9 cellular contexts compared by ENCODE assay signal in the genomic region with DNA sequence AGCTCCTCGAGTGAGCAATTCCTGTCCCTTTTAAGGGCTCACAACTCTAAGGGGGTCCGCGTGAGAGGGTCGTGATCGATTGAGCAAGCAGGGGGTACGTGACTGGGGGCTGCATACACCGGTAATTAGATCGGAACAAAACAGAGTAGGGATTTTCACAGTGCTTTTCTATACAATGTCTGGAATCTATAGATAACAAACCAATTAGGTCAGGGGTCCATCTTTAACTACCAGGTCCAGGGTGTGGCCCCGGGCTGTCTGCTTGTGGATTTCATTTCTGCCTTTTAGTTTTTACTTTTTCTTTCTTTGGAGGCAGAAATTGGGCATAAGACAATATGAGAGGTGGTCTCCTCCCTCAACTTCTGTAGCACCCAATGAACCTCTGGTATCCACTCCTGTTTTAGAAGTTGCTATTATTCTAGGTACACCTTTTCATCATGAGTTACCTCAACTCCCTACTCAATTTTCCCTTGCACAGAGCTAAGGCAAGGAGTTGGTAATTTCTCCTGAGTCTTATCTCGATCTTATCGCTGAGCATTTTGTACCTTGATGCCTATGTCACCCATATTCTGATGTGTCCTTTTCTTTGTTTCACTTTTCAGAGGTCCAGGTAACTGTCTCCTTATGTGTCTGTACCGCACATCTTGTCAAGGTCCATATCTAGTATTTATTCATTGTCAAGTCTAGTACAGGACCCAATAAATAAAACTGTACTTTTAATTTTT. TPM values are rescaled to one million over a fixed set of nuclear protein-coding genes. Genes with fewer than 3 reads are reported as not detected.
DNase-seq lines count a peak whose midpoint lies in the region; ATAC-seq and TF ChIP-seq lines count a peak whose summit lies in the region.
"Not testable (repeated sequence)": the region's sequence is repeated elsewhere in the genome, so short reads cannot be mapped to it uniquely, and the experiment has no call there.
"Had no signal": no experiment of that assay in that cellular context is flagged by ENCODE, and none has a peak within 500 bp of the region (broad histone marks: within the 10 kb centered on the region; RNA-seq: fewer than 3 reads in every experiment).

No MANE protein-coding gene starts in this region.

- peaks cover 0 to 17% of the 10 kb centered on the region in 2 donors for H3K4me1 ChIP-seq in ascending aorta
- not testable (repeated sequence) for H3K4me1 ChIP-seq in trophoblast cell (ENCODE audit: control insufficient read depth in 1 of 2, insufficient read depth in 2 of 2, low read length in 2 of 2); testis

- H3K14ac ChIP-seq in trophoblast cell (ENCODE audit: low read length), result peak overlapping the region; percentile 67

- ATAC-seq in WTC11, result not testable (repeated sequence)

- H3K27ac ChIP-seq in ascending aorta, result peak overlapping the region; percentile 82 to 87
- H3K27ac ChIP-seq in layer of hippocampus (ENCODE audit: low read depth, low read length), result peak overlapping the region; percentile 44
- H3K27ac ChIP-seq in trophoblast cell (ENCODE audit: low read depth, low read length), result not testable (repeated sequence)
- peak overlapping the region; percentile 85 to 97 for H3K27ac ChIP-seq in testis

- H3K36me3 ChIP-seq in BJ (ENCODE audit: control insufficient read depth, insufficient read depth, low read length); ascending aorta; trophoblast cell (ENCODE audit: control insufficient read depth in 1 of 2, insufficient read depth in 2 of 2, low read length in 2 of 2); testis (ENCODE audit: low read depth, missing control alignments): not testable (repeated sequence)

- not testable (repeated sequence) for TF ChIP-seq POLR2A in testis (IDR thresholded peaks at IDR 0.05)

- H3K4me1 Mint-ChIP-seq in HFFc6 (ENCODE audit: low read depth) (peaks cover 66% of the 10 kb centered on the region), WTC11 (peaks cover 53% of the 10 kb centered on the region)

- H4K91ac ChIP-seq in trophoblast cell (ENCODE audit: low read depth, low read length), result peak overlapping the region; percentile 66

- H3K4me2 ChIP-seq in trophoblast cell (ENCODE audit: low read length), result not testable (repeated sequence)

- DNase-seq in BJ (ENCODE audit: low read depth); HFFc6; WTC11 (ENCODE audit: low spot score); ascending aorta (ENCODE audit: low spot score in 2 of 2); epithelial cell of esophagus (ENCODE audit: low read depth); trophoblast cell; testis: not testable (repeated sequence)

- not testable (repeated sequence) for H2BK5ac ChIP-seq in trophoblast cell (ENCODE audit: low read depth, low read length, poor library complexity)

- peaks cover 11% of the 10 kb centered on the region for H3K79me1 ChIP-seq in trophoblast cell (ENCODE audit: low read length)

- H3K4me3 ChIP-seq in BJ (ENCODE audit: low read depth, low read length) (peak overlapping the region; percentile 46), ascending aorta (peak overlapping the region; percentile 48 to 63), epithelial cell of esophagus (ENCODE audit: low read length) (peak overlapping the region; percentile 53), testis (peak overlapping the region; percentile 38 to 51)
- H3K4me3 ChIP-seq in trophoblast cell (ENCODE audit: low read depth, low read length), result not testable (repeated sequence)

- TF ChIP-seq CTCF in BJ (IDR thresholded peaks at IDR 0.05; ENCODE audit: insufficient read depth, low read depth, low read length); HFFc6 (IDR thresholded peaks at IDR 0.05); WTC11 (IDR thresholded peaks at IDR 0.05); ascending aorta (IDR thresholded peaks at IDR 0.05); epithelial cell of esophagus (IDR thresholded peaks at IDR 0.05; ENCODE audit: insufficient read depth, low read depth, low read length, missing control alignments); testis (IDR thresholded peaks at IDR 0.05): not testable (repeated sequence)

- not testable (repeated sequence) for H2AK5ac ChIP-seq in trophoblast cell (ENCODE audit: low read length)

- peak overlapping the region; percentile 98 for H2BK120ac ChIP-seq in trophoblast cell (ENCODE audit: insufficient read depth, low read length, poor library complexity)

- not testable (repeated sequence) for H3K9me3 Mint-ChIP-seq in HFFc6
- H3K9me3 Mint-ChIP-seq in WTC11, result peaks cover 10% of the 10 kb centered on the region

- H3K18ac ChIP-seq in trophoblast cell (ENCODE audit: low read length), result peak overlapping the region; percentile 18

- not testable (repeated sequence) for H3K9ac ChIP-seq in trophoblast cell (ENCODE audit: low read length)

- CTCF ChIA-PET in BJ (lab: Yijun Ruan, JAX), result interaction anchor here (0.9 kb wide), 1 partner anchor 84 kb away, joined by 3 read pairs; no protein-coding TSS in a partner anchor
- CTCF ChIA-PET in WTC11 (lab: Charles Lee), result not testable (repeated sequence)

- H3K4ac ChIP-seq in trophoblast cell (ENCODE audit: low read depth, low read length), result not testable (repeated sequence)

- peaks cover 42% of the 10 kb centered on the region for H3K36me3 Mint-ChIP-seq in HFFc6 (ENCODE audit: low read depth)
- H3K36me3 Mint-ChIP-seq in WTC11, result peaks cover 21% of the 10 kb centered on the region

- intact Hi-C loops in ascending aorta (cut with DNase I), result loop anchor here (10.0 kb wide), 2 partner anchors 993 to 1823 kb away; a partner anchor contains a TSS
- intact Hi-C loops in testis (cut with DNase I; ENCODE audit: low total_unique reads), result not testable (repeated sequence)

- not testable (repeated sequence) for H4K12ac ChIP-seq in trophoblast cell (ENCODE audit: low read depth, low read length)

- peak overlapping the region; percentile 94 for H3K4me3 Mint-ChIP-seq in HFFc6
- peak overlapping the region; percentile 75 for H3K4me3 Mint-ChIP-seq in WTC11

- WGBS in trophoblast cell (ENCODE audit: extremely low coverage, insufficient coverage, insufficient read length), result no CpG with 5 or more reads among the region's 12 CpGs
- 55 to 57% methylated on average over 12 of the region's 12 CpGs for WGBS in testis, 2 donors

- H3K27me3 Mint-ChIP-seq in HFFc6 (ENCODE audit: insufficient read depth); WTC11 (ENCODE audit: low read depth): not testable (repeated sequence)

- H3K27me3 ChIP-seq in BJ (ENCODE audit: control insufficient read depth, insufficient read depth, low read length); ascending aorta; layer of hippocampus (ENCODE audit: control insufficient read depth, insufficient read depth, low read length); trophoblast cell (ENCODE audit: insufficient read depth, low read length); testis: not testable (repeated sequence)

- H3K79me2 ChIP-seq in trophoblast cell (ENCODE audit: control insufficient read depth, insufficient read depth, low read length, poor library complexity), result not testable (repeated sequence)

- not testable (repeated sequence) for H3K9me3 ChIP-seq in ascending aorta; trophoblast cell (ENCODE audit: insufficient read depth, low read depth, low read length); testis

- POLR2A ChIA-PET in BJ (lab: Charles Lee); WTC11 (lab: Charles Lee): not testable (repeated sequence)

- H4K8ac ChIP-seq in trophoblast cell (ENCODE audit: low read depth, low read length), result not testable (repeated sequence)

- H2BK12ac ChIP-seq in trophoblast cell (ENCODE audit: low read length), result peak overlapping the region; percentile 89

- H3K27ac Mint-ChIP-seq in HFFc6, result peak overlapping the region; percentile 97
- peak overlapping the region; percentile 99; the same call in 1 of the 2 replicates for H3K27ac Mint-ChIP-seq in WTC11

- not testable (repeated sequence) for H2AFZ ChIP-seq in trophoblast cell (ENCODE audit: insufficient read depth, low read length, poor library complexity)

- H3K23ac ChIP-seq in trophoblast cell (ENCODE audit: low read length), result not testable (repeated sequence)

RNA-seq across cellular contexts. Expression of a gene that starts 1.8 kb away (rescaled TPM):
- polyA plus RNA-seq in BJ (2011; rRNA removed), result 58.2 and 74.9 TPM in 2 replicates
- polyA minus RNA-seq in BJ (2011; rRNA and poly(A)+ RNA removed), result 22.2 and 27.3 TPM in 2 replicates
- total RNA-seq in HFFc6 (2021; fragmentation: NEBNext Ultra II Directional; extraction: Animal tissue kit (Norgen Biotek cat#: 25700)), result 100 to 1,000 TPM in 5 of 6 experiments, 10 to 100 TPM in 1; 77.9 to 131 (median 118) TPM
- 69.1 to 78.9 TPM (median 75.9 TPM) in 3 replicates for total RNA-seq in WTC11 (2021)
- total RNA-seq in ascending aorta, result 32.5 TPM
- polyA plus RNA-seq in trophoblast cell (2013), result 2.1 and 2.4 TPM in 2 replicates
- 10 to 100 TPM; 25.0 to 30.3 TPM for total RNA-seq in testis
- 25.0 TPM for polyA plus RNA-seq in testis (ENCODE audit: insufficient read depth, low read depth, low replicate concordance)

RNA-seq across cellular contexts. Expression of a gene that starts 6.5 kb away (rescaled TPM):
- polyA plus RNA-seq in BJ (2011; rRNA removed) (19.1 and 21.2 TPM in 2 replicates), testis (ENCODE audit: insufficient read depth, low read depth, low replicate concordance) (8.8 TPM)
- 14.6 and 20.3 TPM in 2 replicates for polyA minus RNA-seq in BJ (2011; rRNA and poly(A)+ RNA removed)
- 10 to 100 TPM; 35.7 to 49.4 (median 43.5) TPM for total RNA-seq in HFFc6 (2021; fragmentation: NEBNext Ultra II Directional; extraction: Animal tissue kit (Norgen Biotek cat#: 25700))
- total RNA-seq in WTC11 (2021) (31.8 to 35.3 TPM (median 32.8 TPM) in 3 replicates), ascending aorta (45.1 TPM), testis (10 to 100 TPM; 10.8 to 16.2 TPM)
- 41.2 and 42.4 TPM in 2 replicates for polyA plus RNA-seq in trophoblast cell (2013)

RNA-seq across cellular contexts. Expression of a gene that starts 44.8 kb away (rescaled TPM):
- not detected in 2 replicates for polyA plus RNA-seq in BJ (2011; rRNA removed)
- not detected in 2 replicates for polyA minus RNA-seq in BJ (2011; rRNA and poly(A)+ RNA removed)
- total RNA-seq in HFFc6 (2021; fragmentation: NEBNext Ultra II Directional; extraction: Animal tissue kit (Norgen Biotek cat#: 25700)), result not detected
- total RNA-seq in WTC11 (2021), result 0.09 to 0.17 TPM (median 0.11 TPM) in 3 replicates
- not detected for total RNA-seq in ascending aorta
- polyA plus RNA-seq in trophoblast cell (2013), result not detected in 2 replicates
- total RNA-seq in testis, result under 1 TPM; 0.16 to 0.25 TPM
- not detected for polyA plus RNA-seq in testis (ENCODE audit: insufficient read depth, low read depth, low replicate concordance)
- total RNA-seq: occipital lobe had no signal
